In the genomic region with DNA sequence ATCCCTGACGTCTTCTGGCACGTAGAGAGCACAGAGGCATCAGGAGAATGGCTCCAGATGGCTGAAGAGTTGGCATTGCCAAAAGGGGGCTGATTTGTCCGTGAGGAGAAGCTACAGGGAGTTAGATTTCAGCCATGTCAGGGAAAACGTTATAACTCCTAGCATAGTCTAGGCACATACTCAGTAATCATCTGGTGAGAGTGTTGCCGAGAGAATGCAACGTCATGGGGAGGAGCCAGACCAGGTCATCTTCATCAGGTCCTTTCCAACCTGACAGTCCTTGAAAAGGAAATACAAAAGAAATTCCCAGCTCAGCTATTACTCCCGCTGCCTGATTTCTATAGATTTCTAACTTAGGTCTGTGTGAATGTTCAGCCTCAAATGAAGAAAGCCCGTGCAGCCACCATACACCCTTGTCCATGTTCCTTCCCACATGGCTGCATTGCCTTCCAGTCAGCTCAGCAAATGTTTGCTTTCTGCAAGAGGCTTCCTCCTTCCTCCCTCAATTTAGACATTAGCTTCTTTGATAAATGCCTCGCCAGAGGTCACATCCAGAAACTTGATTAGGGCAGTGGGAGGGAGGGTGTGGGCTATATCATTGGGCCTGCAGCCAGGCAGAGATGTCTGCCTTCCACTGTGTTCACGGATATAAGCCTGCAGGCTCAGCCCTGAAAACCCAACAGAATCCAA, we compare ENCODE assay signal across 10 cellular contexts.
DNase-seq lines count a peak whose midpoint lies in the region; ATAC-seq and TF ChIP-seq lines count a peak whose summit lies in the region.
"Had no signal": no experiment of that assay in that cellular context is flagged by ENCODE, and none has a peak within 500 bp of the region (broad histone marks: within the 10 kb centered on the region; RNA-seq: fewer than 3 reads in every experiment).

No MANE protein-coding gene starts in this region.

- no peaks in the 10 kb centered on the region for H4K20me1 ChIP-seq in OCI-LY7 (ENCODE audit: insufficient read depth, low read length)

- TSS peak; percentile 31 for BruUV-seq in OCI-LY7 (replicated peaks; lab: Mats Ljungman, UMichigan)

- H3K4me3 ChIP-seq in OCI-LY7 (ENCODE audit: low read depth, low read length, poor library complexity, severe bottlenecking) (no peak overlapping the region), skeletal muscle tissue (ENCODE audit: low read length in 3 of 3) (no peak overlapping the region), psoas muscle (no peak overlapping the region), SJCRH30 (no peak overlapping the region)

- no peak for ATAC-seq in HG02885 (IDR thresholded peaks at IDR 0.05; ENCODE audit: poor library complexity, unreplicated experiment)
- ATAC-seq in psoas muscle, result no peak
- ATAC-seq in HG03097 (IDR thresholded peaks at IDR 0.05; ENCODE audit: low FRiP score, unreplicated experiment), result no peak
- ATAC-seq: activated CD8-positive, alpha-beta memory T cell treated with anti-CD3 and anti-CD28 coated beads, Interleukin-2, amount 10 ng/mL, durations not matched to agents 7 days and 5 days had no signal

- H3K27ac ChIP-seq in OCI-LY7 (ENCODE audit: low read depth, low read length, poor library complexity, severe bottlenecking) (no peak overlapping the region), skeletal muscle tissue (ENCODE audit: low read depth, low read length) (peak overlapping the region; percentile 14), psoas muscle (no peak overlapping the region), SJCRH30 (no peak overlapping the region)

- no peak overlapping the region for H3K4me2 ChIP-seq in OCI-LY7 (ENCODE audit: low read length)

- peak overlapping the region in 1 of 3 donors; percentile 12 for H3K9ac ChIP-seq in skeletal muscle tissue (ENCODE audit: low read depth in 1 of 3, low read length in 3 of 3)

- H3K36me3 ChIP-seq in OCI-LY7 (ENCODE audit: insufficient read depth, low read length) (peaks cover 59% of the 10 kb centered on the region), skeletal muscle tissue (ENCODE audit: control insufficient read depth in 3 of 3, insufficient read depth in 3 of 3, low read length in 3 of 3) (peaks cover 0 to 5% (median 2%) of the 10 kb centered on the region in 3 donors), psoas muscle (ENCODE audit: insufficient read depth in 1 of 2, low read depth in 1 of 2) (no peaks in the 10 kb centered on the region), SJCRH30 (peaks cover 4% of the 10 kb centered on the region; the same call in 1 of the 2 replicates)

- DNase-seq in G401 (ENCODE audit: low spot score) (peak; percentile 57), OCI-LY7 (ENCODE audit: low spot score) (no peak), erythroblast (lab: John Stamatoyannopoulos, UW) (peak; percentile 50 to 62), psoas muscle (no peak), SJCRH30 (no peak)
- DNase-seq: activated CD8-positive, alpha-beta memory T cell treated with anti-CD3 and anti-CD28 coated beads, Interleukin-2, amount 10 ng/mL, durations not matched to agents 7 days and 5 days; CD4-positive, CD25-positive, alpha-beta regulatory T cell had no signal

- H3K27me3 ChIP-seq in skeletal muscle tissue (ENCODE audit: control insufficient read depth in 3 of 3, insufficient read depth in 3 of 3, low read length in 3 of 3), result no peaks in the 10 kb centered on the region
- no peaks in the 10 kb centered on the region for H3K27me3 ChIP-seq in psoas muscle (ENCODE audit: insufficient read depth in 3 of 3, low read length in 2 of 3)
- H3K27me3 ChIP-seq in SJCRH30, result no peaks in the 10 kb centered on the region

- no peak overlapping the region for H2AFZ ChIP-seq in OCI-LY7 (ENCODE audit: low read length)

- H3K9me2 ChIP-seq in OCI-LY7 (ENCODE audit: insufficient read depth, low read length), result no peaks in the 10 kb centered on the region

- H3K79me2 ChIP-seq in OCI-LY7 (ENCODE audit: insufficient read depth, low read depth, low read length), result no peaks in the 10 kb centered on the region

- in situ Hi-C loops in G401 (cut with HindIII; ENCODE audit: low sequenced_read_pairs), result no loop called here

- WGBS in psoas muscle, 3 donors, result 40 to 64% (median 44%) methylated on average over 10 of the region's 10 CpGs

- TF ChIP-seq POLR2A in erythroblast (IDR thresholded peaks at IDR 0.05; ENCODE audit: low read length), result no peak

- POLR2A ChIA-PET in OCI-LY7 (lab: Charles Lee), result no interaction called here

- H3K9me3 ChIP-seq in OCI-LY7 (ENCODE audit: low read length) (no peaks in the 10 kb centered on the region), skeletal muscle tissue (ENCODE audit: control insufficient read depth in 3 of 3, low read length in 3 of 3) (no peaks in the 10 kb centered on the region), psoas muscle (no peaks in the 10 kb centered on the region), SJCRH30 (replicated peaks) (no peaks in the 10 kb centered on the region)

- intact Hi-C loops in OCI-LY7 (cut with micrococcal nuclease; ENCODE audit: unreplicated experiment) (no loop called here), psoas muscle (cut with DNase I) (loop anchor here in 1 of 2 donors (5.0 kb wide), 1 partner anchor 100 kb away; no protein-coding TSS in a partner anchor)

- H3K4me1 ChIP-seq in OCI-LY7 (ENCODE audit: insufficient read depth, low read length, poor library complexity, severe bottlenecking) (no peaks in the 10 kb centered on the region), skeletal muscle tissue (ENCODE audit: control insufficient read depth in 3 of 3, insufficient read depth in 3 of 3, low read length in 3 of 3) (peaks cover 62 to 76% (median 73%) of the 10 kb centered on the region in 3 donors), psoas muscle (peaks cover 66% of the 10 kb centered on the region), SJCRH30 (peaks cover 24% of the 10 kb centered on the region)

- TF ChIP-seq CTCF in OCI-LY7 (conservative IDR thresholded peaks at IDR 0.05; ENCODE audit: low read length), result no peak
- TF ChIP-seq CTCF in psoas muscle (IDR thresholded peaks at IDR 0.05), result no peak

- CTCF ChIA-PET in OCI-LY7 (lab: Charles Lee; ENCODE audit: unreplicated experiment), result interaction anchor here (0.6 kb wide), 1 partner anchor 74 kb away, joined by 4 read pairs; no protein-coding TSS in a partner anchor

Comparison
In these comparisons a context has a peak if more than half of its experiments do, and no peak if none do; other contexts are left out.
1. DNase-seq: peak in G401 (single experiment) and erythroblast (2 of 2); none in OCI-LY7 (single experiment), psoas muscle (0 of 2) and SJCRH30 (0 of 2).